In the genomic region with DNA sequence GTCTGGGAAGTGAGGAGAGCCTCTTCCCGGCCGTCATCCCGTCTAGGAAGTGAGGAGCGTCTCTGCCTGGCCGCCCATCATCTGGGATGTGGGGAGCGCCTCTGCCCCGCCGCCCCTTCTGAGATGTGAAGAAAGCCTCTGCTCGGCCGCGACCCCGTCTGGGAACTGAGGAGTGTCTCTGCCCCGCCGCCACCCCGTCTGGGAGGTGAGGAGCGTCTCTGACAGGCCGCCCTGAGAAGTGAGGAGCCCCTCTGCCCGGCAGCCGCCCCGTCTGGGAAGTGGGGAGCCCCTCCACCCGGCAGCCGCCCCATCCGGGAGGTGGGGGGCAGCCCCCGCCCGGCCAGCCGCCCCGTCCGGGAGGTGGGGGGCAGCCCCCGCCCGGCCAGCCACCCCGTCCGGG, we compare ENCODE assay signal across 7 cellular contexts. TPM values are rescaled to one million over a fixed set of nuclear protein-coding genes. Genes with fewer than 3 reads are reported as not detected.
"Had no signal": no experiment of that assay in that cellular context is flagged by ENCODE, and none has a peak within 500 bp of the region (broad histone marks: within the 10 kb centered on the region; RNA-seq: fewer than 3 reads in every experiment).

No MANE protein-coding gene starts in this region.

RNA-seq across cellular contexts. Expression of a gene that starts 8.5 kb away (rescaled TPM):
- total RNA-seq: SJCRH30 had no signal

RNA-seq across cellular contexts. Expression of a gene that starts 9.3 kb away (rescaled TPM):
- total RNA-seq: SJCRH30 had no signal

RNA-seq across cellular contexts. Expression of a gene that starts 40.2 kb away (rescaled TPM):
- total RNA-seq: RPMI7951, SJSA1, SK-MEL-5 had no signal

RNA-seq across cellular contexts. Expression of a gene that starts 59.9 kb away (rescaled TPM):
- total RNA-seq: OCI-LY7, Right ventricle myocardium inferior, Right ventricle myocardium superior, RPMI7951 had no signal
